Comparison of ENCODE assay signal across 1 cellular context in the genomic region with DNA sequence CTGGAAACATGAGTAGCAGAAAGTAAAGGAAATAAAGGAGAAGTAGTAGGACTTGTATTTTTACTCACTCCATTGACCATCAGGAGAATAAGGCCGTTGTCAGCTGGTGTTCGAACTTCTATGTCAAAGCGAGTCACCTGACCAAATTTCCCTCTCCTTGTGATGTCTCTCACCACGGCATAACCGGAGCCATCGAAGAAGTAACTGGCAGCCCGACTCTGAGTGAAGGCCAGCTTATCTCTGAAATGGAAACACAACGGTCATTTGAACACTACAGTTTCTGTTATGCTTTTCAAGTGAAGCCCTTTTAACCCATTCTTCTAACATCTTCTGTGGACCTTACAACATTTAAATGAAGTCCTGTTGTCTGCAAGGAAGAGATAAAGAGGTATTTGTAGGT.
TF ChIP-seq lines count a peak whose summit lies in the region.

No MANE protein-coding gene starts in this region.

TF ChIP-seq in H1, 55 proteins besides CTCF, POLR2A, EP300 and RAD21:
- TF ChIP-seq HDAC2 (IDR thresholded peaks at IDR 0.05; ENCODE audit: borderline replicate concordance in 1 of 2, low read depth in 2 of 2, low read length in 2 of 2): no peak
- no peak for TF ChIP-seq MAFK (IDR thresholded peaks at IDR 0.05; ENCODE audit: low read depth, low read length)
- no peak for TF ChIP-seq PHF8 (conservative IDR thresholded peaks at IDR 0.05; ENCODE audit: low read depth, low read length)
- TF ChIP-seq TEAD4 (IDR thresholded peaks at IDR 0.05; ENCODE audit: low read depth, low read length): no peak
- TF ChIP-seq RBBP5 (IDR thresholded peaks at IDR 0.05; ENCODE audit: borderline replicate concordance, low read depth, low read length): no peak
- TF ChIP-seq NANOG (IDR thresholded peaks at IDR 0.05; ENCODE audit: insufficient read depth, low read depth, low read length, poor library complexity, severe bottlenecking): no peak
- TF ChIP-seq TCF12 (IDR thresholded peaks at IDR 0.05; ENCODE audit: low read depth, low read length): no peak
- TF ChIP-seq RFX5 (IDR thresholded peaks at IDR 0.05; ENCODE audit: borderline replicate concordance, low read depth, low read length): no peak
- TF ChIP-seq CREB1 (IDR thresholded peaks at IDR 0.05): no peak
- no peak for TF ChIP-seq CBX8 (IDR thresholded peaks at IDR 0.05; ENCODE audit: borderline replicate concordance, low read depth, low read length)
- TF ChIP-seq USF2 (IDR thresholded peaks at IDR 0.05; ENCODE audit: low read length): no peak
- no peak for TF ChIP-seq POLR2AphosphoS5 (IDR thresholded peaks at IDR 0.05; ENCODE audit: low read depth, low read length)
- TF ChIP-seq NRF1 (IDR thresholded peaks at IDR 0.05; ENCODE audit: low read depth, low read length): no peak
- TF ChIP-seq TAF7 (optimal IDR thresholded peaks at IDR 0.05; ENCODE audit: borderline replicate concordance, low read depth, low read length): no peak
